ENCODE assay signal across 1 cellular context in genomic region chr20:16729565-16730460, GRCh38.
TF ChIP-seq lines count a peak whose summit lies in the region.

Gene SNRPB2 (plus strand): TSS chr20:16730026. CDS start chr20:16731703, 1,677 bp downstream.

TF ChIP-seq in HepG2, 621 proteins besides CTCF, POLR2A, EP300 and RAD21 (continued from another document and continues in another):
- peak; percentile 97 for TF ChIP-seq GMEB1 (CRISPR knock-in tag; IDR thresholded peaks at IDR 0.05; ENCODE audit: borderline replicate concordance)
- peak; percentile 100 for TF ChIP-seq ELF3 (CRISPR knock-in tag; IDR thresholded peaks at IDR 0.05)
- TF ChIP-seq ZNF383 (CRISPR knock-in tag; IDR thresholded peaks at IDR 0.05; ENCODE audit: borderline replicate concordance) = peak; percentile 99
- peak; percentile 78 for TF ChIP-seq ZKSCAN5 (CRISPR knock-in tag; IDR thresholded peaks at IDR 0.05)
- peak; percentile 95 for TF ChIP-seq PTBP1 (IDR thresholded peaks at IDR 0.05; ENCODE audit: low read depth, low read length, poor library complexity, severe bottlenecking)
- peak; percentile 99 for TF ChIP-seq EHMT2 (IDR thresholded peaks at IDR 0.05; ENCODE audit: borderline replicate concordance, low read depth, low read length)
- TF ChIP-seq ZNF567 (CRISPR knock-in tag; IDR thresholded peaks at IDR 0.05; ENCODE audit: borderline replicate concordance) = peak; percentile 93; the same call in 1 of the 2 replicates
- peak; percentile 70 for TF ChIP-seq ZKSCAN1 (IDR thresholded peaks at IDR 0.05; ENCODE audit: low read length)
- peak; percentile 84 for TF ChIP-seq FOXA3 (CRISPR knock-in tag; IDR thresholded peaks at IDR 0.05)
- peak; percentile 85; the same call in 1 of the 2 replicates for TF ChIP-seq ZNF816 (CRISPR knock-in tag; IDR thresholded peaks at IDR 0.05; ENCODE audit: borderline replicate concordance)
- 0 out of 2 replicates have a peak, but pooled peaks have one; percentile 58 for TF ChIP-seq ZBTB39 (CRISPR knock-in tag; IDR thresholded peaks at IDR 0.05)
- peak; percentile 99 for TF ChIP-seq GATAD1 (CRISPR knock-in tag; IDR thresholded peaks at IDR 0.05)
- TF ChIP-seq, protein P1, sequence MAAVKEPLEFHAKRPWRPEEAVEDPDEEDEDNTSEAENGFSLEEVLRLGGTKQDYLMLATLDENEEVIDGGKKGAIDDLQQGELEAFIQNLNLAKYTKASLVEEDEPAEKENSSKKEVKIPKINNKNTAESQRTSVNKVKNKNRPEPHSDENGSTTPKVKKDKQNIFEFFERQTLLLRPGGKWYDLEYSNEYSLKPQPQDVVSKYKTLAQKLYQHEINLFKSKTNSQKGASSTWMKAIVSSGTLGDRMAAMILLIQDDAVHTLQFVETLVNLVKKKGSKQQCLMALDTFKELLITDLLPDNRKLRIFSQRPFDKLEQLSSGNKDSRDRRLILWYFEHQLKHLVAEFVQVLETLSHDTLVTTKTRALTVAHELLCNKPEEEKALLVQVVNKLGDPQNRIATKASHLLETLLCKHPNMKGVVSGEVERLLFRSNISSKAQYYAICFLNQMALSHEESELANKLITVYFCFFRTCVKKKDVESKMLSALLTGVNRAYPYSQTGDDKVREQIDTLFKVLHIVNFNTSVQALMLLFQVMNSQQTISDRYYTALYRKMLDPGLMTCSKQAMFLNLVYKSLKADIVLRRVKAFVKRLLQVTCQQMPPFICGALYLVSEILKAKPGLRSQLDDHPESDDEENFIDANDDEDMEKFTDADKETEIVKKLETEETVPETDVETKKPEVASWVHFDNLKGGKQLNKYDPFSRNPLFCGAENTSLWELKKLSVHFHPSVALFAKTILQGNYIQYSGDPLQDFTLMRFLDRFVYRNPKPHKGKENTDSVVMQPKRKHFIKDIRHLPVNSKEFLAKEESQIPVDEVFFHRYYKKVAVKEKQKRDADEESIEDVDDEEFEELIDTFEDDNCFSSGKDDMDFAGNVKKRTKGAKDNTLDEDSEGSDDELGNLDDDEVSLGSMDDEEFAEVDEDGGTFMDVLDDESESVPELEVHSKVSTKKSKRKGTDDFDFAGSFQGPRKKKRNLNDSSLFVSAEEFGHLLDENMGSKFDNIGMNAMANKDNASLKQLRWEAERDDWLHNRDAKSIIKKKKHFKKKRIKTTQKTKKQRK (IDR thresholded peaks at IDR 0.05; ENCODE audit: low read length) = no peak
- TF ChIP-seq MLLT10 (CRISPR knock-in tag; IDR thresholded peaks at IDR 0.05) = no peak
- TF ChIP-seq, protein P2, sequence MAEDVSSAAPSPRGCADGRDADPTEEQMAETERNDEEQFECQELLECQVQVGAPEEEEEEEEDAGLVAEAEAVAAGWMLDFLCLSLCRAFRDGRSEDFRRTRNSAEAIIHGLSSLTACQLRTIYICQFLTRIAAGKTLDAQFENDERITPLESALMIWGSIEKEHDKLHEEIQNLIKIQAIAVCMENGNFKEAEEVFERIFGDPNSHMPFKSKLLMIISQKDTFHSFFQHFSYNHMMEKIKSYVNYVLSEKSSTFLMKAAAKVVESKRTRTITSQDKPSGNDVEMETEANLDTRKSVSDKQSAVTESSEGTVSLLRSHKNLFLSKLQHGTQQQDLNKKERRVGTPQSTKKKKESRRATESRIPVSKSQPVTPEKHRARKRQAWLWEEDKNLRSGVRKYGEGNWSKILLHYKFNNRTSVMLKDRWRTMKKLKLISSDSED (CRISPR knock-in tag; IDR thresholded peaks at IDR 0.05) = peak; percentile 92; the same call in 1 of the 2 replicates
- 0 out of 2 replicates have a peak, but pooled peaks have one; percentile 88 for TF ChIP-seq ZNF790 (CRISPR knock-in tag; IDR thresholded peaks at IDR 0.05; ENCODE audit: borderline replicate concordance)
- TF ChIP-seq CREB1 (IDR thresholded peaks at IDR 0.05) = peak; percentile 98
- TF ChIP-seq CREB1 (CRISPR knock-in tag; IDR thresholded peaks at IDR 0.05) = peak; percentile 100
- TF ChIP-seq ZNF768 (CRISPR knock-in tag; IDR thresholded peaks at IDR 0.05) = peak; percentile 83; the same call in 1 of the 2 replicates
- TF ChIP-seq, protein P3, sequence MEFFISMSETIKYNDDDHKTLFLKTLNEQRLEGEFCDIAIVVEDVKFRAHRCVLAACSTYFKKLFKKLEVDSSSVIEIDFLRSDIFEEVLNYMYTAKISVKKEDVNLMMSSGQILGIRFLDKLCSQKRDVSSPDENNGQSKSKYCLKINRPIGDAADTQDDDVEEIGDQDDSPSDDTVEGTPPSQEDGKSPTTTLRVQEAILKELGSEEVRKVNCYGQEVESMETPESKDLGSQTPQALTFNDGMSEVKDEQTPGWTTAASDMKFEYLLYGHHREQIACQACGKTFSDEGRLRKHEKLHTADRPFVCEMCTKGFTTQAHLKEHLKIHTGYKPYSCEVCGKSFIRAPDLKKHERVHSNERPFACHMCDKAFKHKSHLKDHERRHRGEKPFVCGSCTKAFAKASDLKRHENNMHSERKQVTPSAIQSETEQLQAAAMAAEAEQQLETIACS (CRISPR knock-in tag; IDR thresholded peaks at IDR 0.05) = no peak; the same call in 1 of the 2 replicates
- peak; percentile 92 for TF ChIP-seq ZNF589 (CRISPR knock-in tag; conservative IDR thresholded peaks at IDR 0.05)
- TF ChIP-seq GZF1 (CRISPR knock-in tag; IDR thresholded peaks at IDR 0.05) = 0 out of 2 replicates have a peak, but pooled peaks have one; percentile 59
- TF ChIP-seq CENPX (CRISPR knock-in tag; IDR thresholded peaks at IDR 0.05) = no peak
- peak; percentile 66 for TF ChIP-seq RARA (CRISPR knock-in tag; IDR thresholded peaks at IDR 0.05)
- peak; percentile 91; the same call in 1 of the 2 replicates for TF ChIP-seq ZNF354B (CRISPR knock-in tag; IDR thresholded peaks at IDR 0.05)
- TF ChIP-seq, protein P4, sequence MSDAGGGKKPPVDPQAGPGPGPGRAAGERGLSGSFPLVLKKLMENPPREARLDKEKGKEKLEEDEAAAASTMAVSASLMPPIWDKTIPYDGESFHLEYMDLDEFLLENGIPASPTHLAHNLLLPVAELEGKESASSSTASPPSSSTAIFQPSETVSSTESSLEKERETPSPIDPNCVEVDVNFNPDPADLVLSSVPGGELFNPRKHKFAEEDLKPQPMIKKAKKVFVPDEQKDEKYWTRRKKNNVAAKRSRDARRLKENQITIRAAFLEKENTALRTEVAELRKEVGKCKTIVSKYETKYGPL (CRISPR knock-in tag; IDR thresholded peaks at IDR 0.05) = 0 out of 2 replicates have a peak, but pooled peaks have one; percentile 59
- TF ChIP-seq REL (CRISPR knock-in tag; conservative IDR thresholded peaks at IDR 0.05) = peak; percentile 89
- TF ChIP-seq, protein P5, sequence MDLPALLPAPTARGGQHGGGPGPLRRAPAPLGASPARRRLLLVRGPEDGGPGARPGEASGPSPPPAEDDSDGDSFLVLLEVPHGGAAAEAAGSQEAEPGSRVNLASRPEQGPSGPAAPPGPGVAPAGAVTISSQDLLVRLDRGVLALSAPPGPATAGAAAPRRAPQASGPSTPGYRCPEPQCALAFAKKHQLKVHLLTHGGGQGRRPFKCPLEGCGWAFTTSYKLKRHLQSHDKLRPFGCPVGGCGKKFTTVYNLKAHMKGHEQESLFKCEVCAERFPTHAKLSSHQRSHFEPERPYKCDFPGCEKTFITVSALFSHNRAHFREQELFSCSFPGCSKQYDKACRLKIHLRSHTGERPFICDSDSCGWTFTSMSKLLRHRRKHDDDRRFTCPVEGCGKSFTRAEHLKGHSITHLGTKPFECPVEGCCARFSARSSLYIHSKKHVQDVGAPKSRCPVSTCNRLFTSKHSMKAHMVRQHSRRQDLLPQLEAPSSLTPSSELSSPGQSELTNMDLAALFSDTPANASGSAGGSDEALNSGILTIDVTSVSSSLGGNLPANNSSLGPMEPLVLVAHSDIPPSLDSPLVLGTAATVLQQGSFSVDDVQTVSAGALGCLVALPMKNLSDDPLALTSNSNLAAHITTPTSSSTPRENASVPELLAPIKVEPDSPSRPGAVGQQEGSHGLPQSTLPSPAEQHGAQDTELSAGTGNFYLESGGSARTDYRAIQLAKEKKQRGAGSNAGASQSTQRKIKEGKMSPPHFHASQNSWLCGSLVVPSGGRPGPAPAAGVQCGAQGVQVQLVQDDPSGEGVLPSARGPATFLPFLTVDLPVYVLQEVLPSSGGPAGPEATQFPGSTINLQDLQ (CRISPR knock-in tag; IDR thresholded peaks at IDR 0.05) = no peak; the same call in 1 of the 2 replicates
- peak; percentile 95; the same call in 1 of the 2 replicates for TF ChIP-seq MYC (CRISPR knock-in tag; IDR thresholded peaks at IDR 0.05; ENCODE audit: borderline replicate concordance)
- TF ChIP-seq NFKBIZ (CRISPR knock-in tag; IDR thresholded peaks at IDR 0.05) = peak; percentile 98
- TF ChIP-seq, protein P6, sequence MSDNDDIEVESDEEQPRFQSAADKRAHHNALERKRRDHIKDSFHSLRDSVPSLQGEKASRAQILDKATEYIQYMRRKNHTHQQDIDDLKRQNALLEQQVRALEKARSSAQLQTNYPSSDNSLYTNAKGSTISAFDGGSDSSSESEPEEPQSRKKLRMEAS (IDR thresholded peaks at IDR 0.05) = peak; percentile 93
- 0 out of 2 replicates have a peak, but pooled peaks have one; percentile 39 for TF ChIP-seq ISX (CRISPR knock-in tag; conservative IDR thresholded peaks at IDR 0.05)
- TF ChIP-seq KLF12 (CRISPR knock-in tag; IDR thresholded peaks at IDR 0.05; ENCODE audit: borderline replicate concordance) = peak; percentile 86
- TF ChIP-seq, protein P7, sequence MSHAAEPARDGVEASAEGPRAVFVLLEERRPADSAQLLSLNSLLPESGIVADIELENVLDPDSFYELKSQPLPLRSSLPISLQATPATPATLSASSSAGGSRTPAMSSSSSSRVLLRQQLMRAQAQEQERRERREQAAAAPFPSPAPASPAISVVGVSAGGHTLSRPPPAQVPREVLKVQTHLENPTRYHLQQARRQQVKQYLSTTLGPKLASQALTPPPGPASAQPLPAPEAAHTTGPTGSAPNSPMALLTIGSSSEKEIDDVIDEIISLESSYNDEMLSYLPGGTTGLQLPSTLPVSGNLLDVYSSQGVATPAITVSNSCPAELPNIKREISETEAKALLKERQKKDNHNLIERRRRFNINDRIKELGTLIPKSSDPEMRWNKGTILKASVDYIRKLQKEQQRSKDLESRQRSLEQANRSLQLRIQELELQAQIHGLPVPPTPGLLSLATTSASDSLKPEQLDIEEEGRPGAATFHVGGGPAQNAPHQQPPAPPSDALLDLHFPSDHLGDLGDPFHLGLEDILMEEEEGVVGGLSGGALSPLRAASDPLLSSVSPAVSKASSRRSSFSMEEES (CRISPR knock-in tag; IDR thresholded peaks at IDR 0.05) = peak; percentile 86
- TF ChIP-seq SP5 (CRISPR knock-in tag; IDR thresholded peaks at IDR 0.05; ENCODE audit: borderline replicate concordance, low read depth) = peak; percentile 39
- peak; percentile 73; the same call in 1 of the 2 replicates for TF ChIP-seq CENPT (CRISPR knock-in tag; IDR thresholded peaks at IDR 0.05; ENCODE audit: low read depth)
- TF ChIP-seq ZNF441 (CRISPR knock-in tag; IDR thresholded peaks at IDR 0.05; ENCODE audit: borderline replicate concordance) = peak; percentile 90
- TF ChIP-seq BATF2 (CRISPR knock-in tag; IDR thresholded peaks at IDR 0.05) = peak; percentile 91
